8 cellular contexts compared by ENCODE assay signal in genomic region chr2:169573160-169573973, GRCh38. TPM values are rescaled to one million over a fixed set of nuclear protein-coding genes. Genes with fewer than 3 reads are reported as not detected.
DNase-seq lines count a peak whose midpoint lies in the region; ATAC-seq and TF ChIP-seq lines count a peak whose summit lies in the region.

FASTKD1 (minus strand) TSS chr2:169573865; CDS start chr2:169572029, 1,836 bp downstream.

- H3K9me3 Mint-ChIP-seq in GM23338 (peaks cover 18% of the 10 kb centered on the region), nephron (no peaks in the 10 kb centered on the region)
- no peaks in the 10 kb centered on the region for H3K9me3 Mint-ChIP-seq in activated T-helper 2 cell treated with anti-CD3 and anti-CD28 coated beads, Interferon-gamma antibody, Interleukin-2, Interleukin-4, amounts not matched to agents 10 μg/mL and 5 μg/mL and 100 μg/mL, durations not matched to agents 14 hours and 24 hours and 36 hours
- H3K9me3 Mint-ChIP-seq in stimulated activated naive CD8-positive, alpha-beta T cell treated with anti-CD3 and anti-CD28 coated beads, Interleukin-15, Interleukin-2, amounts not matched to agents 100 ng/mL and 50 ng/mL, for 24 hours, result no peaks in the 10 kb centered on the region

- peaks cover 10% of the 10 kb centered on the region for H3K4me1 ChIP-seq in DOHH2 (ENCODE audit: control insufficient read depth, low read length)
- no peaks in the 10 kb centered on the region for H3K4me1 ChIP-seq in GM23338 (ENCODE audit: insufficient read depth)
- peaks cover 27% of the 10 kb centered on the region for H3K4me1 ChIP-seq in RWPE2 (ENCODE audit: insufficient read depth, poor library complexity, severe bottlenecking)

- H3K27ac Mint-ChIP-seq in GM23338 (peak within 1 kb of the TSS; percentile 97), nephron (peak within 1 kb of the TSS; percentile 52 to 95 (median 87))
- peak within 1 kb of the TSS; percentile 91 for H3K27ac Mint-ChIP-seq in activated T-helper 2 cell treated with anti-CD3 and anti-CD28 coated beads, Interferon-gamma antibody, Interleukin-2, Interleukin-4, amounts not matched to agents 10 μg/mL and 5 μg/mL and 100 μg/mL, durations not matched to agents 14 hours and 24 hours and 36 hours
- peak within 1 kb of the TSS; percentile 89 for H3K27ac Mint-ChIP-seq in stimulated activated naive CD8-positive, alpha-beta T cell treated with anti-CD3 and anti-CD28 coated beads, Interleukin-15, Interleukin-2, amounts not matched to agents 100 ng/mL and 50 ng/mL, for 24 hours

- no peaks in the 10 kb centered on the region for H3K9me3 ChIP-seq in DOHH2 (ENCODE audit: control insufficient read depth, insufficient read depth, low read length)
- H3K9me3 ChIP-seq in RWPE2 (ENCODE audit: severe bottlenecking), result no peaks in the 10 kb centered on the region

- H3K36me3 Mint-ChIP-seq in GM23338 (ENCODE audit: low read depth) (peaks cover 7% of the 10 kb centered on the region; the same call in 1 of the 3 replicates), nephron (ENCODE audit: low read depth) (no peaks in the 10 kb centered on the region)
- H3K36me3 Mint-ChIP-seq in activated T-helper 2 cell treated with anti-CD3 and anti-CD28 coated beads, Interferon-gamma antibody, Interleukin-2, Interleukin-4, amounts not matched to agents 10 μg/mL and 5 μg/mL and 100 μg/mL, durations not matched to agents 14 hours and 24 hours and 36 hours (ENCODE audit: low read depth), result peaks cover 23% of the 10 kb centered on the region
- peaks cover 20% of the 10 kb centered on the region for H3K36me3 Mint-ChIP-seq in stimulated activated naive CD8-positive, alpha-beta T cell treated with anti-CD3 and anti-CD28 coated beads, Interleukin-15, Interleukin-2, amounts not matched to agents 100 ng/mL and 50 ng/mL, for 24 hours (ENCODE audit: low read depth)

- H3K4me1 Mint-ChIP-seq in GM23338 (peaks cover 5% of the 10 kb centered on the region; the same call in 2 of the 3 replicates), nephron (peaks cover 26% of the 10 kb centered on the region)
- H3K4me1 Mint-ChIP-seq in activated T-helper 2 cell treated with anti-CD3 and anti-CD28 coated beads, Interferon-gamma antibody, Interleukin-2, Interleukin-4, amounts not matched to agents 10 μg/mL and 5 μg/mL and 100 μg/mL, durations not matched to agents 14 hours and 24 hours and 36 hours (ENCODE audit: low read depth), result peaks cover 18% of the 10 kb centered on the region
- peaks cover 23% of the 10 kb centered on the region for H3K4me1 Mint-ChIP-seq in stimulated activated naive CD8-positive, alpha-beta T cell treated with anti-CD3 and anti-CD28 coated beads, Interleukin-15, Interleukin-2, amounts not matched to agents 100 ng/mL and 50 ng/mL, for 24 hours (ENCODE audit: low read depth)

- H3K27ac ChIP-seq in DOHH2 (ENCODE audit: low read depth, low read length), result no peak within 1 kb of the TSS; the same call in 1 of the 2 replicates
- no peak within 1 kb of the TSS for H3K27ac ChIP-seq in GM23338 (ENCODE audit: low read depth)
- peak within 1 kb of the TSS; percentile 46 for H3K27ac ChIP-seq in RWPE2 (ENCODE audit: poor library complexity, severe bottlenecking)

- intact Hi-C loops in activated T-helper 2 cell treated with anti-CD3 and anti-CD28 coated beads, Interferon-gamma antibody, Interleukin-2, Interleukin-4, amounts not matched to agents 10 μg/mL and 5 μg/mL and 100 μg/mL, durations not matched to agents 14 hours and 24 hours and 36 hours (cut with micrococcal nuclease), result loop anchor here (1.0 to 5.0 kb wide), 3 partner anchors 11 to 254 kb away; partner anchors contain the start of genes PPIG and UBR3

- H3K36me3 ChIP-seq in DOHH2 (ENCODE audit: control insufficient read depth, low read length) (peaks cover 4% of the 10 kb centered on the region; the same call in 1 of the 2 replicates), GM23338 (ENCODE audit: insufficient read depth) (no peaks in the 10 kb centered on the region), RWPE2 (ENCODE audit: low read depth) (peaks cover 28% of the 10 kb centered on the region)

- ATAC-seq in GM23338 (peak; percentile 99), RWPE2 (ENCODE audit: low read depth) (peak; percentile 99)

- H3K79me2 ChIP-seq in DOHH2 (ENCODE audit: control insufficient read depth, low read length), result peaks cover 31% of the 10 kb centered on the region
- peaks cover 45% of the 10 kb centered on the region for H3K79me2 ChIP-seq in GM23338 (replicated peaks; ENCODE audit: insufficient read depth)

- peak within 1 kb of the TSS; percentile 88 for H2AFZ ChIP-seq in GM23338

- H3K4me2 ChIP-seq in DOHH2 (ENCODE audit: low read length), result peak within 1 kb of the TSS; percentile 84
- H3K4me2 ChIP-seq in GM23338, result peak within 1 kb of the TSS; percentile 84

- H3K27me3 Mint-ChIP-seq in GM23338 (ENCODE audit: insufficient read depth, low read depth, poor library complexity) (peaks cover 6% of the 10 kb centered on the region), nephron (ENCODE audit: low read depth) (no peaks in the 10 kb centered on the region)
- no peaks in the 10 kb centered on the region for H3K27me3 Mint-ChIP-seq in activated T-helper 2 cell treated with anti-CD3 and anti-CD28 coated beads, Interferon-gamma antibody, Interleukin-2, Interleukin-4, amounts not matched to agents 10 μg/mL and 5 μg/mL and 100 μg/mL, durations not matched to agents 14 hours and 24 hours and 36 hours (ENCODE audit: low read depth)
- H3K27me3 Mint-ChIP-seq in stimulated activated naive CD8-positive, alpha-beta T cell treated with anti-CD3 and anti-CD28 coated beads, Interleukin-15, Interleukin-2, amounts not matched to agents 100 ng/mL and 50 ng/mL, for 24 hours, result no peaks in the 10 kb centered on the region

- H3K4me3 Mint-ChIP-seq in GM23338 (peak within 1 kb of the TSS; percentile 98), nephron (peak within 1 kb of the TSS; percentile 96 to 99 (median 97))
- peak within 1 kb of the TSS; percentile 97 for H3K4me3 Mint-ChIP-seq in activated T-helper 2 cell treated with anti-CD3 and anti-CD28 coated beads, Interferon-gamma antibody, Interleukin-2, Interleukin-4, amounts not matched to agents 10 μg/mL and 5 μg/mL and 100 μg/mL, durations not matched to agents 14 hours and 24 hours and 36 hours (ENCODE audit: low read depth)
- peak within 1 kb of the TSS; percentile 95 for H3K4me3 Mint-ChIP-seq in stimulated activated naive CD8-positive, alpha-beta T cell treated with anti-CD3 and anti-CD28 coated beads, Interleukin-15, Interleukin-2, amounts not matched to agents 100 ng/mL and 50 ng/mL, for 24 hours

- H3K27me3 ChIP-seq in DOHH2 (ENCODE audit: control insufficient read depth, low read length), result peaks cover 7% of the 10 kb centered on the region; the same call in 1 of the 2 replicates
- H3K27me3 ChIP-seq in GM23338 (ENCODE audit: insufficient read depth), result no peaks in the 10 kb centered on the region
- no peaks in the 10 kb centered on the region for H3K27me3 ChIP-seq in RWPE2 (ENCODE audit: insufficient read depth, poor library complexity, severe bottlenecking)

- peak; percentile 97 for DNase-seq in GM23338 (ENCODE audit: low spot score)
- peak; percentile 91 for DNase-seq in LHCN-M2 (ENCODE audit: low read depth)
- DNase-seq in RWPE2 (ENCODE audit: low spot score), result peak; percentile 89
- peak; percentile 81 for DNase-seq in activated T-helper 2 cell treated with anti-CD3 and anti-CD28 coated beads, Interferon-gamma antibody, Interleukin-2, Interleukin-4, amounts not matched to agents 10 μg/mL and 5 μg/mL and 100 μg/mL, durations not matched to agents 14 hours and 24 hours and 36 hours (ENCODE audit: low spot score)
- peak; percentile 89 for DNase-seq in fibroblast of pulmonary artery (ENCODE audit: low read depth)

- TF ChIP-seq CTCF in DOHH2 (IDR thresholded peaks at IDR 0.05; ENCODE audit: low read depth, low read length, poor library complexity, severe bottlenecking) (no peak), GM23338 (conservative IDR thresholded peaks at IDR 0.05; ENCODE audit: low read depth in 2 of 2) (no peak), RWPE2 (IDR thresholded peaks at IDR 0.05; ENCODE audit: poor library complexity, severe bottlenecking) (no peak), fibroblast of pulmonary artery (IDR thresholded peaks at IDR 0.05; ENCODE audit: low read length, missing control alignments) (no peak), nephron (IDR thresholded peaks at IDR 0.05; ENCODE audit: unreplicated experiment in 3 of 3) (no peak)

- no peaks in the 10 kb centered on the region for H3K9me2 ChIP-seq in DOHH2 (replicated peaks; ENCODE audit: control insufficient read depth, low read length)
- H3K9me2 ChIP-seq in GM23338 (ENCODE audit: insufficient read depth), result no peaks in the 10 kb centered on the region

- H3F3A ChIP-seq in DOHH2 (ENCODE audit: control insufficient read depth, insufficient read depth) (no peaks in the 10 kb centered on the region), GM23338 (replicated peaks; ENCODE audit: low read depth) (no peaks in the 10 kb centered on the region)

- no peaks in the 10 kb centered on the region for H4K20me1 ChIP-seq in DOHH2 (ENCODE audit: control insufficient read depth, insufficient read depth, low read depth, low read length)
- peaks cover 6% of the 10 kb centered on the region; the same call in 1 of the 2 replicates for H4K20me1 ChIP-seq in GM23338 (replicated peaks; ENCODE audit: insufficient read depth)

- H3K4me3 ChIP-seq in DOHH2 (ENCODE audit: low read length) (peak within 1 kb of the TSS; percentile 82), GM23338 (peak within 1 kb of the TSS; percentile 61), RWPE2 (ENCODE audit: severe bottlenecking) (peak within 1 kb of the TSS; percentile 55), fibroblast of pulmonary artery (replicated peaks; ENCODE audit: low read depth, low read length) (peak within 1 kb of the TSS; percentile 67)

TF ChIP-seq in GM23338, 12 proteins besides CTCF, POLR2A, EP300 and RAD21 (continues in another document):
- TF ChIP-seq POLR2AphosphoS5 (IDR thresholded peaks at IDR 0.05; ENCODE audit: low read depth), result peak; percentile 92
- no peak for TF ChIP-seq ZNF331 (CRISPR knock-in tag; IDR thresholded peaks at IDR 0.05; ENCODE audit: low read depth)
- TF ChIP-seq CREB1 (CRISPR knock-in tag; IDR thresholded peaks at IDR 0.05; ENCODE audit: low read depth), result peak; percentile 88
- TF ChIP-seq STAT1 (IDR thresholded peaks at IDR 0.05; ENCODE audit: unreplicated experiment), result no peak
- no peak for TF ChIP-seq JUNB (IDR thresholded peaks at IDR 0.05; ENCODE audit: unreplicated experiment)

RNA-seq across cellular contexts. Expression of gene FASTKD1, which starts in this region (rescaled TPM):
- total RNA-seq in GM23338 (2014; rRNA removed; shearing (Covaris generic)), result 49.0 and 74.8 TPM in 2 replicates
- polyA plus RNA-seq in GM23338 (2016; fragmentation: Nextera tagmentation; extraction: Ambion mirVana), result 53.3 and 65.5 TPM in 2 replicates
- 22.8 and 26.9 TPM in 2 replicates for total RNA-seq in LHCN-M2 (2014; rRNA removed)
- 8.6 TPM for polyA plus RNA-seq in LHCN-M2 (2012)
- 61.5 and 61.9 TPM in 2 replicates for total RNA-seq in activated T-helper 2 cell treated with anti-CD3 and anti-CD28 coated beads, Interferon-gamma antibody, Interleukin-2, Interleukin-4, amounts not matched to agents 10 μg/mL and 5 μg/mL and 100 μg/mL, durations not matched to agents 14 hours and 24 hours and 36 hours
